Comparison of ENCODE assay signal across 1 cellular context in the genomic region with DNA sequence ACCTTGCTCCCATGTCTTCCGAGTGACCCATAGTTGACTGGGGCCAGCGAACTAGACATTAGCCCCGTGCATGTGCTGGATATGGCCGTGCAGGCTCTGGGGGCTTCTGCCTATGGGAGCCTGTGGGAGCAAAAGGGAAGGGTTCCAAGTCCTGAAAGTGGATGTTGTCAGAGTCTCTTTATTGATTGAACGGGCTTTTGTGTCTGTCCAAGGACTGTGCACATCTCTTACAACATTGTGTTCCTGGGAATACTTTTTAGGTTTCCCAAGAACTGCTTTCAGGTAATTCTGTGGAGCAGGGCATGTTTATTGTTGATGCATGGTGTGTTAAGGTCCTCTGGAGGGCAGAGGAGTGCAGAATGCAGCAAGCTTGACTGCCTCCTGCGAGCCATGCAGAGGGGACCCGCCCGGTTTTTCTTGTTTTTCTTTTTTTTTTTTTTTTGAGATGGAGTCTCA.
TF ChIP-seq lines count a peak whose summit lies in the region.

No MANE protein-coding gene starts in this region.

TF ChIP-seq in HepG2, 621 proteins besides CTCF, POLR2A, EP300 and RAD21 (continued from another document and continues in another):
- TF ChIP-seq ZNF460 (CRISPR knock-in tag; IDR thresholded peaks at IDR 0.05; ENCODE audit: borderline replicate concordance), result no peak
- no peak for TF ChIP-seq TOE1 (CRISPR knock-in tag; IDR thresholded peaks at IDR 0.05)
- no peak for TF ChIP-seq ZFP37 (CRISPR knock-in tag; IDR thresholded peaks at IDR 0.05; ENCODE audit: borderline replicate concordance)
- TF ChIP-seq ZNF761 (CRISPR knock-in tag; conservative IDR thresholded peaks at IDR 0.05), result no peak
- no peak for TF ChIP-seq ZNF652 (CRISPR knock-in tag; IDR thresholded peaks at IDR 0.05; ENCODE audit: borderline replicate concordance, low read depth)
- no peak for TF ChIP-seq ZBTB20 (CRISPR knock-in tag; IDR thresholded peaks at IDR 0.05; ENCODE audit: borderline replicate concordance, low read depth)
- TF ChIP-seq THAP11 (CRISPR knock-in tag; IDR thresholded peaks at IDR 0.05), result no peak
- TF ChIP-seq, protein P1, sequence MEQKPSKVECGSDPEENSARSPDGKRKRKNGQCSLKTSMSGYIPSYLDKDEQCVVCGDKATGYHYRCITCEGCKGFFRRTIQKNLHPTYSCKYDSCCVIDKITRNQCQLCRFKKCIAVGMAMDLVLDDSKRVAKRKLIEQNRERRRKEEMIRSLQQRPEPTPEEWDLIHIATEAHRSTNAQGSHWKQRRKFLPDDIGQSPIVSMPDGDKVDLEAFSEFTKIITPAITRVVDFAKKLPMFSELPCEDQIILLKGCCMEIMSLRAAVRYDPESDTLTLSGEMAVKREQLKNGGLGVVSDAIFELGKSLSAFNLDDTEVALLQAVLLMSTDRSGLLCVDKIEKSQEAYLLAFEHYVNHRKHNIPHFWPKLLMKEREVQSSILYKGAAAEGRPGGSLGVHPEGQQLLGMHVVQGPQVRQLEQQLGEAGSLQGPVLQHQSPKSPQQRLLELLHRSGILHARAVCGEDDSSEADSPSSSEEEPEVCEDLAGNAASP (CRISPR knock-in tag; IDR thresholded peaks at IDR 0.05; ENCODE audit: borderline replicate concordance), result peak; percentile 39; the same call in 1 of the 2 replicates
- no peak for TF ChIP-seq ZSCAN12 (CRISPR knock-in tag; IDR thresholded peaks at IDR 0.05)
- TF ChIP-seq BCL6 (CRISPR knock-in tag; IDR thresholded peaks at IDR 0.05), result peak; percentile 99
- TF ChIP-seq ZNF234 (CRISPR knock-in tag; conservative IDR thresholded peaks at IDR 0.05), result no peak
- TF ChIP-seq, protein P2, sequence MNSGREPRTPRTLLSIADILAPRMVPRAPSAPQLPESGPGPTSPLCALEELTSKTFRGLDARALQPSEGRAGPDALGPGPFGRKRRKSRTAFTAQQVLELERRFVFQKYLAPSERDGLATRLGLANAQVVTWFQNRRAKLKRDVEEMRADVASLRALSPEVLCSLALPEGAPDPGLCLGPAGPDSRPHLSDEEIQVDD (CRISPR knock-in tag; IDR thresholded peaks at IDR 0.05; ENCODE audit: borderline replicate concordance), result no peak
- TF ChIP-seq POLR2AphosphoS5 (IDR thresholded peaks at IDR 0.05; ENCODE audit: low read depth, low read length), result no peak
- TF ChIP-seq ZNF619 (CRISPR knock-in tag; IDR thresholded peaks at IDR 0.05), result no peak
- TF ChIP-seq ZNF674 (CRISPR knock-in tag; IDR thresholded peaks at IDR 0.05; ENCODE audit: low read depth), result no peak
- peak; percentile 39; the same call in 1 of the 2 replicates for TF ChIP-seq FOXO1 (CRISPR knock-in tag; IDR thresholded peaks at IDR 0.05)
- TF ChIP-seq, protein P3, sequence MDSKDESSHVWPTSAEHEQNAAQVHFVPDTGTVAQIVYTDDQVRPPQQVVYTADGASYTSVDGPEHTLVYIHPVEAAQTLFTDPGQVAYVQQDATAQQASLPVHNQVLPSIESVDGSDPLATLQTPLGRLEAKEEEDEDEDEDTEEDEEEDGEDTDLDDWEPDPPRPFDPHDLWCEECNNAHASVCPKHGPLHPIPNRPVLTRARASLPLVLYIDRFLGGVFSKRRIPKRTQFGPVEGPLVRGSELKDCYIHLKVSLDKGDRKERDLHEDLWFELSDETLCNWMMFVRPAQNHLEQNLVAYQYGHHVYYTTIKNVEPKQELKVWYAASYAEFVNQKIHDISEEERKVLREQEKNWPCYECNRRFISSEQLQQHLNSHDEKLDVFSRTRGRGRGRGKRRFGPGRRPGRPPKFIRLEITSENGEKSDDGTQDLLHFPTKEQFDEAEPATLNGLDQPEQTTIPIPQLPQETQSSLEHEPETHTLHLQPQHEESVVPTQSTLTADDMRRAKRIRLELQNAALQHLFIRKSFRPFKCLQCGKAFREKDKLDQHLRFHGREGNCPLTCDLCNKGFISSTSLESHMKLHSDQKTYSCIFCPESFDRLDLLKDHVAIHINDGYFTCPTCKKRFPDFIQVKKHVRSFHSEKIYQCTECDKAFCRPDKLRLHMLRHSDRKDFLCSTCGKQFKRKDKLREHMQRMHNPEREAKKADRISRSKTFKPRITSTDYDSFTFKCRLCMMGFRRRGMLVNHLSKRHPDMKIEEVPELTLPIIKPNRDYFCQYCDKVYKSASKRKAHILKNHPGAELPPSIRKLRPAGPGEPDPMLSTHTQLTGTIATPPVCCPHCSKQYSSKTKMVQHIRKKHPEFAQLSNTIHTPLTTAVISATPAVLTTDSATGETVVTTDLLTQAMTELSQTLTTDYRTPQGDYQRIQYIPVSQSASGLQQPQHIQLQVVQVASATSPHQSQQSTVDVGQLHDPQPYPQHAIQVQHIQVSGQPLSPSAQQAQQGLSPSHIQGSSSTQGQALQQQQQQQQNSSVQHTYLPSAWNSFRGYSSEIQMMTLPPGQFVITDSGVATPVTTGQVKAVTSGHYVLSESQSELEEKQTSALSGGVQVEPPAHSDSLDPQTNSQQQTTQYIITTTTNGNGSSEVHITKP (CRISPR knock-in tag; IDR thresholded peaks at IDR 0.05; ENCODE audit: low read depth), result no peak
- TF ChIP-seq, protein P4, sequence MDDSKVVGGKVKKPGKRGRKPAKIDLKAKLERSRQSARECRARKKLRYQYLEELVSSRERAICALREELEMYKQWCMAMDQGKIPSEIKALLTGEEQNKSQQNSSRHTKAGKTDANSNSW (CRISPR knock-in tag; IDR thresholded peaks at IDR 0.05; ENCODE audit: borderline replicate concordance), result no peak
- TF ChIP-seq HNRNPL (IDR thresholded peaks at IDR 0.05; ENCODE audit: low read depth, low read length), result no peak
- TF ChIP-seq ZNF34 (CRISPR knock-in tag; IDR thresholded peaks at IDR 0.05; ENCODE audit: borderline replicate concordance), result no peak
- no peak for TF ChIP-seq ZKSCAN1 (IDR thresholded peaks at IDR 0.05; ENCODE audit: low read length)
- TF ChIP-seq ZNF317 (CRISPR knock-in tag; IDR thresholded peaks at IDR 0.05), result no peak
- TF ChIP-seq, protein P5, sequence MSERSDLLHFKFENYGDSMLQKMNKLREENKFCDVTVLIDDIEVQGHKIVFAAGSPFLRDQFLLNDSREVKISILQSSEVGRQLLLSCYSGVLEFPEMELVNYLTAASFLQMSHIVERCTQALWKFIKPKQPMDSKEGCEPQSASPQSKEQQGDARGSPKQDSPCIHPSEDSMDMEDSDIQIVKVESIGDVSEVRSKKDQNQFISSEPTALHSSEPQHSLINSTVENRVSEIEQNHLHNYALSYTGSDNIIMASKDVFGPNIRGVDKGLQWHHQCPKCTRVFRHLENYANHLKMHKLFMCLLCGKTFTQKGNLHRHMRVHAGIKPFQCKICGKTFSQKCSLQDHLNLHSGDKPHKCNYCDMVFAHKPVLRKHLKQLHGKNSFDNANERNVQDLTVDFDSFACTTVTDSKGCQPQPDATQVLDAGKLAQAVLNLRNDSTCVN (CRISPR knock-in tag; IDR thresholded peaks at IDR 0.05; ENCODE audit: borderline replicate concordance), result no peak
- no peak for TF ChIP-seq ESRRA (CRISPR knock-in tag; IDR thresholded peaks at IDR 0.05; ENCODE audit: low read depth)
- TF ChIP-seq SOX5 (CRISPR knock-in tag; IDR thresholded peaks at IDR 0.05; ENCODE audit: borderline replicate concordance), result peak; percentile 82
- TF ChIP-seq, protein P6, sequence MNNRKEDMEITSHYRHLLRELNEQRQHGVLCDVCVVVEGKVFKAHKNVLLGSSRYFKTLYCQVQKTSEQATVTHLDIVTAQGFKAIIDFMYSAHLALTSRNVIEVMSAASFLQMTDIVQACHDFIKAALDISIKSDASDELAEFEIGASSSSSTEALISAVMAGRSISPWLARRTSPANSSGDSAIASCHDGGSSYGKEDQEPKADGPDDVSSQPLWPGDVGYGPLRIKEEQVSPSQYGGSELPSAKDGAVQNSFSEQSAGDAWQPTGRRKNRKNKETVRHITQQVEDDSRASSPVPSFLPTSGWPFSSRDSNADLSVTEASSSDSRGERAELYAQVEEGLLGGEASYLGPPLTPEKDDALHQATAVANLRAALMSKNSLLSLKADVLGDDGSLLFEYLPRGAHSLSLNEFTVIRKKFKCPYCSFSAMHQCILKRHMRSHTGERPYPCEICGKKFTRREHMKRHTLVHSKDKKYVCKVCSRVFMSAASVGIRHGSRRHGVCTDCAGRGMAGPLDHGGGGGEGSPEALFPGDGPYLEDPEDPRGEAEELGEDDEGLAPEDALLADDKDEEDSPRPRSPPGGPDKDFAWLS (CRISPR knock-in tag; IDR thresholded peaks at IDR 0.05; ENCODE audit: borderline replicate concordance), result no peak
- no peak for TF ChIP-seq GLI4 (CRISPR knock-in tag; IDR thresholded peaks at IDR 0.05; ENCODE audit: borderline replicate concordance)
- peak; percentile 71 for TF ChIP-seq RXRB (CRISPR knock-in tag; IDR thresholded peaks at IDR 0.05; ENCODE audit: borderline replicate concordance)
- no peak for TF ChIP-seq ASH2L (IDR thresholded peaks at IDR 0.05; ENCODE audit: insufficient read length, low read depth, low read length)
- TF ChIP-seq FOXC1 (CRISPR knock-in tag; IDR thresholded peaks at IDR 0.05; ENCODE audit: borderline replicate concordance), result no peak
- no peak for TF ChIP-seq GABPB1 (CRISPR knock-in tag; IDR thresholded peaks at IDR 0.05)
- no peak for TF ChIP-seq ATAD3A (CRISPR knock-in tag; IDR thresholded peaks at IDR 0.05)
- TF ChIP-seq, protein P7, sequence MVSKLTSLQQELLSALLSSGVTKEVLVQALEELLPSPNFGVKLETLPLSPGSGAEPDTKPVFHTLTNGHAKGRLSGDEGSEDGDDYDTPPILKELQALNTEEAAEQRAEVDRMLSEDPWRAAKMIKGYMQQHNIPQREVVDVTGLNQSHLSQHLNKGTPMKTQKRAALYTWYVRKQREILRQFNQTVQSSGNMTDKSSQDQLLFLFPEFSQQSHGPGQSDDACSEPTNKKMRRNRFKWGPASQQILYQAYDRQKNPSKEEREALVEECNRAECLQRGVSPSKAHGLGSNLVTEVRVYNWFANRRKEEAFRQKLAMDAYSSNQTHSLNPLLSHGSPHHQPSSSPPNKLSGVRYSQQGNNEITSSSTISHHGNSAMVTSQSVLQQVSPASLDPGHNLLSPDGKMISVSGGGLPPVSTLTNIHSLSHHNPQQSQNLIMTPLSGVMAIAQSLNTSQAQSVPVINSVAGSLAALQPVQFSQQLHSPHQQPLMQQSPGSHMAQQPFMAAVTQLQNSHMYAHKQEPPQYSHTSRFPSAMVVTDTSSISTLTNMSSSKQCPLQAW (CRISPR knock-in tag; IDR thresholded peaks at IDR 0.05), result no peak
- TF ChIP-seq, protein P8, sequence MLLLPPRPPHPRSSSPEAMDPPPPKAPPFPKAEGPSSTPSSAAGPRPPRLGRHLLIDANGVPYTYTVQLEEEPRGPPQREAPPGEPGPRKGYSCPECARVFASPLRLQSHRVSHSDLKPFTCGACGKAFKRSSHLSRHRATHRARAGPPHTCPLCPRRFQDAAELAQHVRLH (CRISPR knock-in tag; IDR thresholded peaks at IDR 0.05; ENCODE audit: borderline replicate concordance, low read depth), result no peak
- TF ChIP-seq HDAC2 (CRISPR knock-in tag; IDR thresholded peaks at IDR 0.05), result peak; percentile 30; the same call in 1 of the 2 replicates
- no peak for TF ChIP-seq NBN (conservative IDR thresholded peaks at IDR 0.05)
- no peak for TF ChIP-seq ELF3 (CRISPR knock-in tag; IDR thresholded peaks at IDR 0.05)
- no peak for TF ChIP-seq ZBTB42 (CRISPR knock-in tag; IDR thresholded peaks at IDR 0.05)
- TF ChIP-seq, protein P9, sequence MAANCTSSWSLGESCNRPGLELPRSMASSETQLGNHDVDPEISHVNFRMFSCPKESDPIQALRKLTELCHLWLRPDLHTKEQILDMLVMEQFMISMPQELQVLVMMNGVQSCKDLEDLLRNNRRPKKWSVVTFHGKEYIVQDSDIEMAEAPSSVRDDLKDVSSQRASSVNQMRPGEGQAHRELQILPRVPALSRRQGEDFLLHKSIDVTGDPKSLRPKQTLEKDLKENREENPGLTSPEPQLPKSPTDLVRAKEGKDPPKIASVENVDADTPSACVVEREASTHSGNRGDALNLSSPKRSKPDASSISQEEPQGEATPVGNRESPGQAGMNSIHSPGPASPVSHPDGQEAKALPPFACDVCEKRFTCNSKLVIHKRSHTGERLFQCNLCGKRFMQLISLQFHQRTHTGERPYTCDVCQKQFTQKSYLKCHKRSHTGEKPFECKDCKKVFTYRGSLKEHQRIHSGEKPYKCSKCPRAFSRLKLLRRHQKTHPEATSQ (CRISPR knock-in tag; IDR thresholded peaks at IDR 0.05; ENCODE audit: borderline replicate concordance), result no peak
- no peak for TF ChIP-seq MIXL1 (CRISPR knock-in tag; IDR thresholded peaks at IDR 0.05)
- TF ChIP-seq HOXA7 (CRISPR knock-in tag; IDR thresholded peaks at IDR 0.05), result no peak
- TF ChIP-seq, protein P10, sequence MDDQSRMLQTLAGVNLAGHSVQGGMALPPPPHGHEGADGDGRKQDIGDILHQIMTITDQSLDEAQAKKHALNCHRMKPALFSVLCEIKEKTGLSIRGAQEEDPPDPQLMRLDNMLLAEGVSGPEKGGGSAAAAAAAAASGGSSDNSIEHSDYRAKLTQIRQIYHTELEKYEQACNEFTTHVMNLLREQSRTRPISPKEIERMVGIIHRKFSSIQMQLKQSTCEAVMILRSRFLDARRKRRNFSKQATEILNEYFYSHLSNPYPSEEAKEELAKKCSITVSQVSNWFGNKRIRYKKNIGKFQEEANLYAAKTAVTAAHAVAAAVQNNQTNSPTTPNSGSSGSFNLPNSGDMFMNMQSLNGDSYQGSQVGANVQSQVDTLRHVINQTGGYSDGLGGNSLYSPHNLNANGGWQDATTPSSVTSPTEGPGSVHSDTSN (CRISPR knock-in tag; IDR thresholded peaks at IDR 0.05; ENCODE audit: borderline replicate concordance), result no peak
- no peak for TF ChIP-seq ZNF121 (CRISPR knock-in tag; IDR thresholded peaks at IDR 0.05)
- TF ChIP-seq MBNL3 (CRISPR knock-in tag; conservative IDR thresholded peaks at IDR 0.05), result no peak
- no peak for TF ChIP-seq ZNF501 (CRISPR knock-in tag; IDR thresholded peaks at IDR 0.05)
- 0 out of 2 replicates have a peak, but pooled peaks have one; percentile 3 for TF ChIP-seq ARID2 (CRISPR knock-in tag; IDR thresholded peaks at IDR 0.05; ENCODE audit: borderline replicate concordance)
- no peak for TF ChIP-seq HOXA9 (CRISPR knock-in tag; IDR thresholded peaks at IDR 0.05; ENCODE audit: borderline replicate concordance)
- no peak for TF ChIP-seq ZNF598 (CRISPR knock-in tag; IDR thresholded peaks at IDR 0.05; ENCODE audit: borderline replicate concordance)
- no peak for TF ChIP-seq MED13 (CRISPR knock-in tag; IDR thresholded peaks at IDR 0.05)
- TF ChIP-seq CBX1 (IDR thresholded peaks at IDR 0.05; ENCODE audit: low read depth), result no peak
- no peak for TF ChIP-seq CENPX (CRISPR knock-in tag; IDR thresholded peaks at IDR 0.05)
- TF ChIP-seq ZNF883 (CRISPR knock-in tag; IDR thresholded peaks at IDR 0.05; ENCODE audit: not compliant biosample characterization), result no peak
- no peak for TF ChIP-seq SUZ12 (IDR thresholded peaks at IDR 0.05; ENCODE audit: low read depth, low read length)
- TF ChIP-seq SKI (IDR thresholded peaks at IDR 0.05; ENCODE audit: partially characterized antibody), result peak; percentile 93
- peak; percentile 93 for TF ChIP-seq NCOR1 (IDR thresholded peaks at IDR 0.05; ENCODE audit: borderline replicate concordance, low read length)
- TF ChIP-seq REXO4 (CRISPR knock-in tag; IDR thresholded peaks at IDR 0.05; ENCODE audit: borderline replicate concordance), result no peak
- no peak for TF ChIP-seq ZNF782 (CRISPR knock-in tag; IDR thresholded peaks at IDR 0.05; ENCODE audit: borderline replicate concordance)
- TF ChIP-seq, protein P11, sequence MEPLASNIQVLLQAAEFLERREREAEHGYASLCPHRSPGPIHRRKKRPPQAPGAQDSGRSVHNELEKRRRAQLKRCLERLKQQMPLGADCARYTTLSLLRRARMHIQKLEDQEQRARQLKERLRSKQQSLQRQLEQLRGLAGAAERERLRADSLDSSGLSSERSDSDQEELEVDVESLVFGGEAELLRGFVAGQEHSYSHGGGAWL (CRISPR knock-in tag; IDR thresholded peaks at IDR 0.05), result no peak
- no peak for TF ChIP-seq ZFP62 (CRISPR knock-in tag; IDR thresholded peaks at IDR 0.05)
- no peak for TF ChIP-seq ZNF253 (CRISPR knock-in tag; IDR thresholded peaks at IDR 0.05; ENCODE audit: borderline replicate concordance)
- TF ChIP-seq FOXA1 (IDR thresholded peaks at IDR 0.05), result no peak
- TF ChIP-seq FOXA1 (CRISPR knock-in tag; IDR thresholded peaks at IDR 0.05), result peak; percentile 56
